Comparison of ENCODE assay signal across 13 cellular contexts in genomic region chr15:78301813-78302212, GRCh38. TPM values are rescaled to one million over a fixed set of nuclear protein-coding genes. Genes with fewer than 3 reads are reported as not detected.
DNase-seq lines count a peak whose midpoint lies in the region; ATAC-seq lines count a peak whose summit lies in the region.
"Had no signal": no experiment of that assay in that cellular context is flagged by ENCODE, and none has a peak within 500 bp of the region (broad histone marks: within the 10 kb centered on the region; RNA-seq: fewer than 3 reads in every experiment).

No MANE protein-coding gene starts in this region.

- H2AFZ ChIP-seq in Karpas-422 (ENCODE audit: low read length): 0 out of 2 replicates have a peak overlapping the region, but pooled peaks have one; percentile 32

- H3K79me2 ChIP-seq in Karpas-422 (ENCODE audit: low read length): peaks cover 25% of the 10 kb centered on the region

- H3K27me3 ChIP-seq in BLaER1 treated with 17β-estradiol and CSF1 and Interleukin-3, amounts not matched to agents 10 nM and 100 nM: no peaks in the 10 kb centered on the region
- no peaks in the 10 kb centered on the region for H3K27me3 ChIP-seq in Karpas-422 (ENCODE audit: low read length)

- no peak overlapping the region for H3K4me3 ChIP-seq in BLaER1 treated with 17β-estradiol and CSF1 and Interleukin-3, amounts not matched to agents 10 nM and 100 nM
- H3K4me3 ChIP-seq in Karpas-422 (ENCODE audit: low read length): no peak overlapping the region
- H3K4me3 ChIP-seq: esophagus muscularis mucosa had no signal

- ATAC-seq in GM21825 (IDR thresholded peaks at IDR 0.05; ENCODE audit: unreplicated experiment): no peak

- peaks cover 13 to 35% (median 25%) of the 10 kb centered on the region in 10 experiments for H3K4me1 ChIP-seq in BLaER1 treated with 17β-estradiol and CSF1 and Interleukin-3, amounts not matched to agents 10 nM and 100 nM
- H3K4me1 ChIP-seq in Karpas-422 (ENCODE audit: low read length): peaks cover 17% of the 10 kb centered on the region

- H4K20me1 ChIP-seq in BLaER1 treated with 17β-estradiol and CSF1 and Interleukin-3, amounts not matched to agents 10 nM and 100 nM: peaks cover 0 to 7% (median 0%) of the 10 kb centered on the region in 11 experiments; a peak in 2 of 22 replicates
- H4K20me1 ChIP-seq in Karpas-422 (ENCODE audit: insufficient read depth, low read depth, low read length): no peaks in the 10 kb centered on the region

- H3K36me3 ChIP-seq in BLaER1 treated with 17β-estradiol and CSF1 and Interleukin-3, amounts not matched to agents 10 nM and 100 nM: no peaks in the 10 kb centered on the region
- H3K36me3 ChIP-seq in Karpas-422 (ENCODE audit: insufficient read depth, low read length): no peaks in the 10 kb centered on the region
- H3K36me3 ChIP-seq: esophagus muscularis mucosa had no signal

- H3K9me2 ChIP-seq in Karpas-422 (replicated peaks; ENCODE audit: insufficient read depth, low read length): no peaks in the 10 kb centered on the region

- DNase-seq in Karpas-422: no peak
- peak; percentile 74 for DNase-seq in SKM-1 treated with dmso at 0.1 percent for 144 hours (lab: John Stamatoyannopoulos, UW; ENCODE audit: unreplicated experiment)
- DNase-seq in kidney tubule cell (ENCODE audit: low spot score): peak; percentile 12
- no peak for DNase-seq in COR-L47 (lab: John Stamatoyannopoulos, UW)
- DNase-seq in effector CD4-positive, alpha-beta T cell: no peak
- DNase-seq in DMS53 (lab: John Stamatoyannopoulos, UW): no peak
- DNase-seq: activated CD4-positive, alpha-beta T cell treated with anti-CD3 and anti-CD28 coated beads, Interleukin-2, amount 50 U/mL, for 1 hour; activated gamma-delta T cell treated with Interleukin-2 at 50 U/mL for 16 hours; NCI-H748 treated with DMSO at 0.1 percent for 48 hours had no signal

- peak overlapping the region in 4 of 11 experiments; percentile 1 to 31 (median 11); a peak in 4 of 22 replicates for H3K27ac ChIP-seq in BLaER1 treated with 17β-estradiol and CSF1 and Interleukin-3, amounts not matched to agents 10 nM and 100 nM
- H3K27ac ChIP-seq in Karpas-422 (ENCODE audit: low read length): no peak overlapping the region
- H3K27ac ChIP-seq: esophagus muscularis mucosa had no signal

- peak overlapping the region in 1 of 11 experiments; percentile 42; a peak in 1 of 22 replicates for H3K9ac ChIP-seq in BLaER1 treated with 17β-estradiol and CSF1 and Interleukin-3, amounts not matched to agents 10 nM and 100 nM
- no peak overlapping the region for H3K9ac ChIP-seq in Karpas-422 (ENCODE audit: low read length)

- 0 out of 22 replicates have a peak, but pooled peaks cover 0 to 7% (median 0%) of the 10 kb centered on the region in 11 experiments for H3K9me3 ChIP-seq in BLaER1 treated with 17β-estradiol and CSF1 and Interleukin-3, amounts not matched to agents 10 nM and 100 nM (replicated peaks in 1 of 11)
- no peaks in the 10 kb centered on the region for H3K9me3 ChIP-seq in Karpas-422 (ENCODE audit: low read length)
- H3K9me3 ChIP-seq: esophagus muscularis mucosa had no signal

- peak overlapping the region in 6 of 11 experiments; percentile 1 to 27 (median 12); a peak in 6 of 22 replicates for H3K4me2 ChIP-seq in BLaER1 treated with 17β-estradiol and CSF1 and Interleukin-3, amounts not matched to agents 10 nM and 100 nM
- no peak overlapping the region for H3K4me2 ChIP-seq in Karpas-422 (ENCODE audit: low read depth, low read length, poor library complexity, severe bottlenecking)

RNA-seq across cellular contexts. Expression of gene SKIC8, which starts 2.4 kb away (rescaled TPM):
- total RNA-seq in Karpas-422 (2014; rRNA removed; shearing (Covaris generic); ENCODE audit: low replicate concordance): 96.9 and 134 TPM in 2 replicates

RNA-seq across cellular contexts. Expression of gene DNAJA4, which starts 37.5 kb away (rescaled TPM):
- not detected in 2 replicates for total RNA-seq in Karpas-422 (2014; rRNA removed; shearing (Covaris generic); ENCODE audit: low replicate concordance)

RNA-seq across cellular contexts. Expression of gene CRABP1, which starts 38.3 kb away (rescaled TPM):
- total RNA-seq in Karpas-422 (2014; rRNA removed; shearing (Covaris generic); ENCODE audit: low replicate concordance): not detected in 2 replicates
- total RNA-seq: esophagus muscularis mucosa, posterior vena cava had no signal

Comparison
In these comparisons a context has a peak if more than half of its experiments do, and no peak if none do; other contexts are left out.
1. DNase-seq: peak in SKM-1 treated with dmso at 0.1 percent for 144 hours (single experiment) and kidney tubule cell (single experiment); none in Karpas-422 (single experiment), COR-L47 (single experiment), effector CD4-positive, alpha-beta T cell (single experiment) and DMS53 (single experiment).